Comparison of ENCODE assay signal across 1 cellular context in genomic region chr6:157528931-157529653, GRCh38.
TF ChIP-seq lines count a peak whose summit lies in the region.

No MANE protein-coding gene starts in this region.

TF ChIP-seq in HepG2, 621 proteins besides CTCF, POLR2A, EP300 and RAD21 (continued from another document and continues in another):
- TF ChIP-seq NRL (CRISPR knock-in tag; IDR thresholded peaks at IDR 0.05; ENCODE audit: borderline replicate concordance) = no peak
- no peak for TF ChIP-seq ZSCAN31 (CRISPR knock-in tag; IDR thresholded peaks at IDR 0.05; ENCODE audit: low read depth)
- TF ChIP-seq, protein P1, sequence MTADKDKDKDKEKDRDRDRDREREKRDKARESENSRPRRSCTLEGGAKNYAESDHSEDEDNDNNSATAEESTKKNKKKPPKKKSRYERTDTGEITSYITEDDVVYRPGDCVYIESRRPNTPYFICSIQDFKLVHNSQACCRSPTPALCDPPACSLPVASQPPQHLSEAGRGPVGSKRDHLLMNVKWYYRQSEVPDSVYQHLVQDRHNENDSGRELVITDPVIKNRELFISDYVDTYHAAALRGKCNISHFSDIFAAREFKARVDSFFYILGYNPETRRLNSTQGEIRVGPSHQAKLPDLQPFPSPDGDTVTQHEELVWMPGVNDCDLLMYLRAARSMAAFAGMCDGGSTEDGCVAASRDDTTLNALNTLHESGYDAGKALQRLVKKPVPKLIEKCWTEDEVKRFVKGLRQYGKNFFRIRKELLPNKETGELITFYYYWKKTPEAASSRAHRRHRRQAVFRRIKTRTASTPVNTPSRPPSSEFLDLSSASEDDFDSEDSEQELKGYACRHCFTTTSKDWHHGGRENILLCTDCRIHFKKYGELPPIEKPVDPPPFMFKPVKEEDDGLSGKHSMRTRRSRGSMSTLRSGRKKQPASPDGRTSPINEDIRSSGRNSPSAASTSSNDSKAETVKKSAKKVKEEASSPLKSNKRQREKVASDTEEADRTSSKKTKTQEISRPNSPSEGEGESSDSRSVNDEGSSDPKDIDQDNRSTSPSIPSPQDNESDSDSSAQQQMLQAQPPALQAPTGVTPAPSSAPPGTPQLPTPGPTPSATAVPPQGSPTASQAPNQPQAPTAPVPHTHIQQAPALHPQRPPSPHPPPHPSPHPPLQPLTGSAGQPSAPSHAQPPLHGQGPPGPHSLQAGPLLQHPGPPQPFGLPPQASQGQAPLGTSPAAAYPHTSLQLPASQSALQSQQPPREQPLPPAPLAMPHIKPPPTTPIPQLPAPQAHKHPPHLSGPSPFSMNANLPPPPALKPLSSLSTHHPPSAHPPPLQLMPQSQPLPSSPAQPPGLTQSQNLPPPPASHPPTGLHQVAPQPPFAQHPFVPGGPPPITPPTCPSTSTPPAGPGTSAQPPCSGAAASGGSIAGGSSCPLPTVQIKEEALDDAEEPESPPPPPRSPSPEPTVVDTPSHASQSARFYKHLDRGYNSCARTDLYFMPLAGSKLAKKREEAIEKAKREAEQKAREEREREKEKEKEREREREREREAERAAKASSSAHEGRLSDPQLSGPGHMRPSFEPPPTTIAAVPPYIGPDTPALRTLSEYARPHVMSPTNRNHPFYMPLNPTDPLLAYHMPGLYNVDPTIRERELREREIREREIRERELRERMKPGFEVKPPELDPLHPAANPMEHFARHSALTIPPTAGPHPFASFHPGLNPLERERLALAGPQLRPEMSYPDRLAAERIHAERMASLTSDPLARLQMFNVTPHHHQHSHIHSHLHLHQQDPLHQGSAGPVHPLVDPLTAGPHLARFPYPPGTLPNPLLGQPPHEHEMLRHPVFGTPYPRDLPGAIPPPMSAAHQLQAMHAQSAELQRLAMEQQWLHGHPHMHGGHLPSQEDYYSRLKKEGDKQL (CRISPR knock-in tag; IDR thresholded peaks at IDR 0.05; ENCODE audit: low read depth) = no peak
- TF ChIP-seq CHD4 (IDR thresholded peaks at IDR 0.05; ENCODE audit: borderline replicate concordance, low read length) = no peak
- TF ChIP-seq KLF12 (CRISPR knock-in tag; IDR thresholded peaks at IDR 0.05; ENCODE audit: borderline replicate concordance) = no peak
- no peak for TF ChIP-seq ZFP91 (CRISPR knock-in tag; IDR thresholded peaks at IDR 0.05; ENCODE audit: borderline replicate concordance)
- no peak for TF ChIP-seq AGO1 (IDR thresholded peaks at IDR 0.05; ENCODE audit: low read depth, low read length, poor library complexity, severe bottlenecking)
- TF ChIP-seq ZNF337 (CRISPR knock-in tag; IDR thresholded peaks at IDR 0.05; ENCODE audit: borderline replicate concordance, low read depth) = no peak
- TF ChIP-seq FOXO4 (CRISPR knock-in tag; conservative IDR thresholded peaks at IDR 0.05) = no peak
- no peak for TF ChIP-seq ZNF224 (CRISPR knock-in tag; IDR thresholded peaks at IDR 0.05)
- no peak for TF ChIP-seq ZMAT3 (CRISPR knock-in tag; conservative IDR thresholded peaks at IDR 0.05)
- TF ChIP-seq, protein P2, sequence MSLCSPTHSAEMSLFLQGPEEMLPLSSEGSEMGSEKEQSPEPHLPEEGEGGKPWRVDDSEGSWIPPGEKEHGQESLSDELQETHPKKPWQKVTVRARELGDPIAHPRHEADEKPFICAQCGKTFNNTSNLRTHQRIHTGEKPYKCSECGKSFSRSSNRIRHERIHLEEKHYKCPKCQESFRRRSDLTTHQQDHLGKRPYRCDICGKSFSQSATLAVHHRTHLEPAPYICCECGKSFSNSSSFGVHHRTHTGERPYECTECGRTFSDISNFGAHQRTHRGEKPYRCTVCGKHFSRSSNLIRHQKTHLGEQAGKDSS (CRISPR knock-in tag; IDR thresholded peaks at IDR 0.05; ENCODE audit: borderline replicate concordance, low read depth) = no peak
- TF ChIP-seq ZNF678 (CRISPR knock-in tag; IDR thresholded peaks at IDR 0.05) = no peak
- TF ChIP-seq MYC (CRISPR knock-in tag; IDR thresholded peaks at IDR 0.05; ENCODE audit: borderline replicate concordance) = no peak
- TF ChIP-seq ZBTB40 (IDR thresholded peaks at IDR 0.05) = no peak
- TF ChIP-seq ZBTB40 (CRISPR knock-in tag; IDR thresholded peaks at IDR 0.05) = no peak
- no peak for TF ChIP-seq ZNF660 (CRISPR knock-in tag; IDR thresholded peaks at IDR 0.05; ENCODE audit: borderline replicate concordance, low read depth)
- TF ChIP-seq, protein P3, sequence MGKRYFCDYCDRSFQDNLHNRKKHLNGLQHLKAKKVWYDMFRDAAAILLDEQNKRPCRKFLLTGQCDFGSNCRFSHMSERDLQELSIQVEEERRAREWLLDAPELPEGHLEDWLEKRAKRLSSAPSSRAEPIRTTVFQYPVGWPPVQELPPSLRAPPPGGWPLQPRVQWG (CRISPR knock-in tag; IDR thresholded peaks at IDR 0.05; ENCODE audit: borderline replicate concordance, low read depth) = no peak
- no peak for TF ChIP-seq DR1 (CRISPR knock-in tag; IDR thresholded peaks at IDR 0.05)
- no peak for TF ChIP-seq ZNF724P (CRISPR knock-in tag; IDR thresholded peaks at IDR 0.05; ENCODE audit: borderline replicate concordance)
- no peak for TF ChIP-seq MIER2 (CRISPR knock-in tag; IDR thresholded peaks at IDR 0.05)
- TF ChIP-seq HMGXB4 (CRISPR knock-in tag; IDR thresholded peaks at IDR 0.05; ENCODE audit: borderline replicate concordance in 1 of 2, low read depth in 1 of 2) = no peak
- no peak for TF ChIP-seq ZNF644 (CRISPR knock-in tag; IDR thresholded peaks at IDR 0.05; ENCODE audit: low read depth)
- no peak for TF ChIP-seq MTERF4 (CRISPR knock-in tag; IDR thresholded peaks at IDR 0.05)
- no peak for TF ChIP-seq ZNF619 (CRISPR knock-in tag; IDR thresholded peaks at IDR 0.05)
- no peak for TF ChIP-seq TCF7 (IDR thresholded peaks at IDR 0.05; ENCODE audit: low read depth)
- TF ChIP-seq MTA1 (CRISPR knock-in tag; IDR thresholded peaks at IDR 0.05; ENCODE audit: borderline replicate concordance) = no peak
- no peak for TF ChIP-seq ZSCAN22 (CRISPR knock-in tag; IDR thresholded peaks at IDR 0.05)
- TF ChIP-seq XBP1 (CRISPR knock-in tag; IDR thresholded peaks at IDR 0.05) = no peak
- TF ChIP-seq ZNF121 (CRISPR knock-in tag; IDR thresholded peaks at IDR 0.05) = no peak
- TF ChIP-seq TGIF2 (CRISPR knock-in tag; IDR thresholded peaks at IDR 0.05) = no peak
- TF ChIP-seq REXO4 (CRISPR knock-in tag; IDR thresholded peaks at IDR 0.05; ENCODE audit: borderline replicate concordance) = no peak
- TF ChIP-seq HNRNPUL1 (IDR thresholded peaks at IDR 0.05; ENCODE audit: low read depth, low read length) = no peak
- no peak for TF ChIP-seq ZNF362 (CRISPR knock-in tag; IDR thresholded peaks at IDR 0.05; ENCODE audit: borderline replicate concordance)
- TF ChIP-seq MLLT10 (CRISPR knock-in tag; IDR thresholded peaks at IDR 0.05) = no peak
- TF ChIP-seq POLR2AphosphoS5 (IDR thresholded peaks at IDR 0.05; ENCODE audit: low read depth, low read length) = no peak
- TF ChIP-seq JUND (CRISPR knock-in tag; IDR thresholded peaks at IDR 0.05) = no peak
- no peak for TF ChIP-seq ELF3 (CRISPR knock-in tag; IDR thresholded peaks at IDR 0.05)
